In genomic region chr11:105520706-105521345, GRCh38 we compare ENCODE assay signal across 16 cellular contexts.
DNase-seq lines count a peak whose midpoint lies in the region; TF ChIP-seq lines count a peak whose summit lies in the region.
"Had no signal": no experiment of that assay in that cellular context is flagged by ENCODE, and none has a peak within 500 bp of the region (broad histone marks: within the 10 kb centered on the region; RNA-seq: fewer than 3 reads in every experiment).

No MANE protein-coding gene starts in this region.

- TF ChIP-seq CTCF in left ventricle myocardium inferior (IDR thresholded peaks at IDR 0.05; ENCODE audit: borderline replicate concordance): no peak
- no peak for TF ChIP-seq CTCF in MM.1S (IDR thresholded peaks at IDR 0.05; ENCODE audit: low read length)
- no peak for TF ChIP-seq CTCF in foreskin fibroblast (IDR thresholded peaks at IDR 0.05; ENCODE audit: low read depth, low read length)

- no peaks in the 10 kb centered on the region for H3K9me3 ChIP-seq in left ventricle myocardium inferior (replicated peaks)
- no peaks in the 10 kb centered on the region for H3K9me3 ChIP-seq in MM.1S (replicated peaks; ENCODE audit: insufficient read depth, low read length)
- H3K9me3 ChIP-seq: HAP-1 had no signal

- no peaks in the 10 kb centered on the region for H4K20me1 ChIP-seq in MM.1S (ENCODE audit: insufficient read depth, low read length)

- no peaks in the 10 kb centered on the region for H3F3A ChIP-seq in MM.1S (ENCODE audit: insufficient read depth, low read length)

- H3K9ac ChIP-seq in MM.1S (ENCODE audit: low read length): no peak overlapping the region

- DNase-seq in left ventricle myocardium inferior (no peak), cardiac septum (ENCODE audit: low spot score) (no peak), MM.1S (peak; percentile 23), RPMI8226 (peak; percentile 50), foreskin fibroblast (no peak)
- no peak for DNase-seq in activated naive CD4-positive, alpha-beta T cell (lab: John Stamatoyannopoulos, UW)
- DNase-seq: C1 segment of cervical spinal cord; Calu3; CD4-positive, alpha-beta memory T cell; COR-L47; DMS53; DMS79 treated with DMSO at 0.1 percent for 48 hours; GF-D8; GOT3; HFFc6 had no signal

- H2AFZ ChIP-seq in MM.1S (ENCODE audit: low read length): no peak overlapping the region

- H3K9me2 ChIP-seq in MM.1S (replicated peaks; ENCODE audit: insufficient read depth, low read length): no peaks in the 10 kb centered on the region

- H3K4me1 ChIP-seq in left ventricle myocardium inferior: peaks cover 4% of the 10 kb centered on the region
- no peaks in the 10 kb centered on the region for H3K4me1 ChIP-seq in MM.1S (ENCODE audit: low read length)
- H3K4me1 ChIP-seq: HAP-1 had no signal

- H3K27ac ChIP-seq in left ventricle myocardium inferior (replicated peaks) (peak overlapping the region; percentile 55), MM.1S (ENCODE audit: low read length) (no peak overlapping the region)

- no peaks in the 10 kb centered on the region for H3K79me2 ChIP-seq in MM.1S (ENCODE audit: low read length)

- intact Hi-C loops in left ventricle myocardium inferior (cut with micrococcal nuclease) (no loop called here), cardiac septum (cut with DNase I) (no loop called here)

- no peak overlapping the region for H3K4me2 ChIP-seq in MM.1S (ENCODE audit: low read depth, low read length)

- H3K4me3 ChIP-seq in left ventricle myocardium inferior (peak overlapping the region; percentile 31), MM.1S (ENCODE audit: low read length) (no peak overlapping the region), foreskin fibroblast (ENCODE audit: low read depth in 1 of 2, low read length in 2 of 2) (no peak overlapping the region)
- H3K4me3 ChIP-seq: HAP-1 had no signal

- no peaks in the 10 kb centered on the region for H3K27me3 ChIP-seq in left ventricle myocardium inferior (ENCODE audit: low read depth)
- H3K27me3 ChIP-seq in MM.1S (replicated peaks; ENCODE audit: insufficient read depth, low read length): no peaks in the 10 kb centered on the region

- H3K36me3 ChIP-seq in left ventricle myocardium inferior (no peaks in the 10 kb centered on the region), MM.1S (replicated peaks; ENCODE audit: insufficient read depth, low read length) (no peaks in the 10 kb centered on the region)
- H3K36me3 ChIP-seq: HAP-1 had no signal

Comparison
In these comparisons a context has a peak if more than half of its experiments do, and no peak if none do; other contexts are left out.
1. DNase-seq: peak in MM.1S (single experiment) and RPMI8226 (single experiment); none in left ventricle myocardium inferior (single experiment), cardiac septum (single experiment), activated naive CD4-positive, alpha-beta T cell (0 of 4) and foreskin fibroblast (0 of 2).